22 cellular contexts compared by ENCODE assay signal in the genomic region with DNA sequence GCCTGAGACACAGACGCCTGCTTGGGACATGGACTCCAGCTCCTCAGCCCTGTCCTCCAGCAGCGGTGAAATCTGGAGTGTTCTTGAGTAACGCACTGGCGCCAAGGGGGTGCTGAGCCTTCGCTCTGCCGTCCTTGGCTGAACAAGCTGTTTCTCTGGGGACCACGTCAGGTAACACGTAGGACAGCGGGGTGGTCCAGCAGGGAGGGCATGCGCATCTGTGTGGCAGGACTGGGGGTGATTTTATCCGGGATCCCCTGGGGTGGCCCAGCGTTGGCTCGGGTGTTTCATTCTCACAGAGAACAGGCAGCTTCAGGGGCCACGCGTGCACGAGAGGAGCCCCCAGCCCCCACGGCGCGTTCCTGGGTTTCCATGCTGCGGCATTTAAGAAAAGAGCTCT.
"Had no signal": no experiment of that assay in that cellular context is flagged by ENCODE, and none has a peak within 500 bp of the region (broad histone marks: within the 10 kb centered on the region; RNA-seq: fewer than 3 reads in every experiment).

No MANE protein-coding gene starts in this region.

- DNase-seq: activated CD4-positive, alpha-beta T cell treated with anti-CD3 and anti-CD28 coated beads, Interleukin-2, amount 10 ng/mL, durations not matched to agents 24 days and 14 days; activated CD4-positive, CD25-positive, alpha-beta regulatory T cell; activated CD8-positive, alpha-beta T cell treated with anti-CD3 and anti-CD28 coated beads, Interleukin-2, amount 10 ng/mL, durations not matched to agents 7 days and 5 days; activated naive CD4-positive, alpha-beta T cell treated with Interleukin-2 at 50 U/mL for 16 hours; activated T-cell treated with anti-CD3 and anti-CD28 coated beads, Interleukin-2, amount 50 U/mL, for 24 hours; anterior cingulate cortex; brain microvascular endothelial cell; cortex of kidney; naive B cell; ovary; sigmoid colon; spleen; stimulated activated CD4-positive, alpha-beta T cell treated with anti-CD3 and anti-CD28 coated beads, Interleukin-4, amount 100 ng/mL, for 4 hours; testis had no signal

- H3K27me3 Mint-ChIP-seq: activated CD4-positive, alpha-beta T cell treated with anti-CD3 and anti-CD28 coated beads, Interleukin-2, amount 10 ng/mL, durations not matched to agents 24 days and 14 days; activated T-cell treated with anti-CD3 and anti-CD28 coated beads, Interleukin-2, amount 50 U/mL, for 24 hours; central memory CD8-positive, alpha-beta T cell; memory B cell; naive B cell; stimulated activated memory B cell treated with anti-CD40 and anti-IgM and Interleukin-4, amounts not matched to agents 10 μg/mL and 1 μg/mL and 100 μg/mL, for 72 hours had no signal

- H3K4me3 ChIP-seq: esophagus muscularis mucosa, hepatocyte, neural progenitor cell, ovary, sigmoid colon, spleen, testis had no signal

- H3K4me3 Mint-ChIP-seq: activated CD4-positive, alpha-beta T cell treated with anti-CD3 and anti-CD28 coated beads, Interleukin-2, amount 10 ng/mL, durations not matched to agents 24 days and 14 days; activated CD8-positive, alpha-beta T cell treated with anti-CD3 and anti-CD28 coated beads, Interleukin-2, amount 10 ng/mL, durations not matched to agents 7 days and 5 days; activated T-cell treated with anti-CD3 and anti-CD28 coated beads, Interleukin-2, amount 50 U/mL, for 24 hours; central memory CD8-positive, alpha-beta T cell; memory B cell; naive B cell; neural progenitor cell; stimulated activated memory B cell treated with anti-CD40 and anti-IgM and Interleukin-4, amounts not matched to agents 10 μg/mL and 1 μg/mL and 100 μg/mL, for 72 hours had no signal

- H3K9me3 Mint-ChIP-seq: activated CD4-positive, alpha-beta T cell treated with anti-CD3 and anti-CD28 coated beads, Interleukin-2, amount 10 ng/mL, durations not matched to agents 24 days and 14 days; activated T-cell treated with anti-CD3 and anti-CD28 coated beads, Interleukin-2, amount 50 U/mL, for 24 hours; activated T-helper 2 cell treated with anti-CD3 and anti-CD28 coated beads, Interferon-gamma antibody, Interleukin-2, Interleukin-4, amounts not matched to agents 10 μg/mL and 5 μg/mL and 100 μg/mL, durations not matched to agents 14 hours and 24 hours and 36 hours; central memory CD8-positive, alpha-beta T cell; memory B cell; naive B cell; neural progenitor cell; stimulated activated memory B cell treated with anti-CD40 and anti-IgM and Interleukin-4, amounts not matched to agents 10 μg/mL and 1 μg/mL and 100 μg/mL, for 72 hours had no signal

- H3K36me3 Mint-ChIP-seq: naive B cell, neural progenitor cell had no signal

- H3K27ac ChIP-seq: brain microvascular endothelial cell, esophagus muscularis mucosa, neural progenitor cell, ovary, spleen, testis had no signal

- H3K9me3 ChIP-seq: esophagus muscularis mucosa, ovary, sigmoid colon, spleen, testis had no signal

- H3K27me3 ChIP-seq: brain microvascular endothelial cell, esophagus muscularis mucosa, hepatocyte, neural progenitor cell, ovary, sigmoid colon, spleen, testis had no signal

- H3K4me1 ChIP-seq: testis had no signal

- ATAC-seq: activated CD8-positive, alpha-beta T cell treated with anti-CD3 and anti-CD28 coated beads, Interleukin-2, amount 10 ng/mL, durations not matched to agents 7 days and 5 days; left lobe of liver; stimulated activated memory B cell treated with anti-CD40 and anti-IgM and Interleukin-4, amounts not matched to agents 10 μg/mL and 1 μg/mL and 100 μg/mL, for 72 hours had no signal

- H3K27ac Mint-ChIP-seq: activated CD4-positive, alpha-beta T cell treated with anti-CD3 and anti-CD28 coated beads, Interleukin-2, amount 10 ng/mL, durations not matched to agents 24 days and 14 days; activated CD8-positive, alpha-beta T cell treated with anti-CD3 and anti-CD28 coated beads, Interleukin-2, amount 10 ng/mL, durations not matched to agents 7 days and 5 days; activated T-helper 2 cell treated with anti-CD3 and anti-CD28 coated beads, Interferon-gamma antibody, Interleukin-2, Interleukin-4, amounts not matched to agents 10 μg/mL and 5 μg/mL and 100 μg/mL, durations not matched to agents 14 hours and 24 hours and 36 hours; memory B cell; naive B cell; stimulated activated memory B cell treated with anti-CD40 and anti-IgM and Interleukin-4, amounts not matched to agents 10 μg/mL and 1 μg/mL and 100 μg/mL, for 72 hours had no signal

- H3K36me3 ChIP-seq: neural progenitor cell, ovary had no signal
